1 cellular context compared by ENCODE assay signal in genomic region chrX:101265869-101266428, GRCh38.
TF ChIP-seq lines count a peak whose summit lies in the region.

No MANE protein-coding gene starts in this region.

TF ChIP-seq in IMR-90, 13 proteins besides CTCF, POLR2A, EP300 and RAD21 (continued from another document):
- TF ChIP-seq ELK1 (IDR thresholded peaks at IDR 0.05; ENCODE audit: borderline replicate concordance, low read depth, low read length) (no peak), MXI1 (IDR thresholded peaks at IDR 0.05; ENCODE audit: borderline replicate concordance, low read depth, low read length) (no peak), BHLHE40 (IDR thresholded peaks at IDR 0.05; ENCODE audit: low read depth, low read length) (no peak), MAFK (IDR thresholded peaks at IDR 0.05; ENCODE audit: low read depth, low read length) (no peak), USF2 (IDR thresholded peaks at IDR 0.05; ENCODE audit: low read depth, low read length) (peak; percentile 74), MAZ (IDR thresholded peaks at IDR 0.05; ENCODE audit: borderline replicate concordance, low read depth, low read length) (no peak), FOS (IDR thresholded peaks at IDR 0.05; ENCODE audit: low read depth, low read length) (peak; percentile 6; the same call in 1 of the 2 replicates), SMC3 (IDR thresholded peaks at IDR 0.05; ENCODE audit: low read depth, low read length) (no peak), NFE2L2 (IDR thresholded peaks at IDR 0.05; ENCODE audit: low read depth, low read length) (no peak), CEBPB (IDR thresholded peaks at IDR 0.05; ENCODE audit: low read depth, low read length) (no peak)
